Comparison of ENCODE assay signal across 8 cellular contexts in the genomic region with DNA sequence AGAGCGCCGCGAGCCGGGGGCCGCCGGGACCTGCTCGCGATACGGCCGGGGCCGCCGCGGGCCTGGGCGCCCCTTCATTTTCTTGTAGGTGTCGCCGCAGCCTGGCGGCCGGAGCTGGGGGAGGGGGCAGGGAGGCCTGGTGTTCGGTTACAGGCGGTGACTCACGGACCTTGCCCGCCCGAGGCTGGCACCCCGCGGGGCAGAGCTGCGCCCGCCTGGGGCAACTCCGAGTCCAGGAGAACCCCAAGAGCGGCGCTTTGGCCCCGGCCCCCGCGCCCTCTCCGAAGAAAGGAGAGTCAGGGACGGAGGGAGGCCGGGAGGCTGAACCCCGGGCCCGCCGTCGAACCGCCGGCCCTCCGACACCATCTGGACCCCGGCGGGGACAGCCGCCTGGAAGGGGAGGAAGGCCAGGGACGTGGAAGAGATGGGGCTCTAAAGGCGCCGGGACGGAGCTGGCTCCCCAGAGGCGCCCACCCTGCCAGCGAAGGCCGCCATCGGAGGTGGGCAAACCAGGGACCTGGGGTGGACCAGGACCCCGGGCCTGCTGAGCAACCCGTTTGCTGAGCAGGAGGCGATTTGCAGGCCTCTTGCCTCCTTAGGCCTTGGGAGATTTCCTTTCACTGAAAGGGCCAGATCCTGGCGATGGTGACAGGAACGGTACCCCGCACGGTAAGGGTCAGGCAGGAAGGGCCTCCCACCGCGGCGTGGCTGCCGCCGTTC. TPM values are rescaled to one million over a fixed set of nuclear protein-coding genes. Genes with fewer than 3 reads are reported as not detected.
A peak's percentile ranks its signal among the peaks of the same experiment; 100 is the strongest.
DNase-seq lines count a peak whose midpoint lies in the region; ATAC-seq and TF ChIP-seq lines count a peak whose summit lies in the region.

No MANE protein-coding gene starts in this region.

- TF ChIP-seq CTCF in astrocyte of the cerebellum (IDR thresholded peaks at IDR 0.05; ENCODE audit: low read depth, low read length, missing control alignments), result no peak
- TF ChIP-seq CTCF in psoas muscle (IDR thresholded peaks at IDR 0.05), result no peak

- peaks cover 54% of the 10 kb centered on the region for H3K4me1 ChIP-seq in psoas muscle

- POLR2A ChIA-PET in activated CD4-positive, alpha-beta memory T cell treated with anti-CD3 and anti-CD28 coated beads for 36 hours (lab: Charles Lee), result no interaction called here
- POLR2A ChIA-PET in activated CD4-positive, alpha-beta memory T cell treated with anti-CD3 and anti-CD28 coated beads, Interleukin-2, amount 10 ng/mL, durations not matched to agents 7 days and 5 days (lab: Charles Lee), result no interaction called here

- H3K9me3 ChIP-seq in psoas muscle, result no peaks in the 10 kb centered on the region

- intact Hi-C loops in activated CD4-positive, alpha-beta memory T cell treated with anti-CD3 and anti-CD28 coated beads for 36 hours (cut with micrococcal nuclease), result loop anchor here (5.0 kb wide), 2 partner anchors 83 to 432 kb away; no protein-coding TSS in a partner anchor
- intact Hi-C loops in psoas muscle (cut with DNase I), result loop anchor here (5.0 to 10.0 kb wide), 6 partner anchors 62 to 717 kb away; no protein-coding TSS in a partner anchor

- peaks cover 51% of the 10 kb centered on the region for H3K27me3 Mint-ChIP-seq in activated CD4-positive, alpha-beta memory T cell treated with anti-CD3 and anti-CD28 coated beads for 36 hours
- peaks cover 60% of the 10 kb centered on the region for H3K27me3 Mint-ChIP-seq in activated CD4-positive, alpha-beta memory T cell treated with anti-CD3 and anti-CD28 coated beads, Interleukin-2, amount 10 ng/mL, durations not matched to agents 7 days and 5 days

- 7 to 9% (median 8%) methylated on average over 42 to 66 of the region's 66 CpGs for WGBS in psoas muscle, 3 donors

- no peaks in the 10 kb centered on the region for H3K9me3 Mint-ChIP-seq in activated CD4-positive, alpha-beta memory T cell treated with anti-CD3 and anti-CD28 coated beads for 36 hours
- H3K9me3 Mint-ChIP-seq in activated CD4-positive, alpha-beta memory T cell treated with anti-CD3 and anti-CD28 coated beads, Interleukin-2, amount 10 ng/mL, durations not matched to agents 7 days and 5 days, result no peaks in the 10 kb centered on the region

- ATAC-seq in psoas muscle, result peak; percentile 82 to 88 (median 85)
- no peak for ATAC-seq in HG02981 (IDR thresholded peaks at IDR 0.05; ENCODE audit: unreplicated experiment)

- in situ Hi-C loops in astrocyte of the cerebellum (cut with HindIII; ENCODE audit: low sequenced_read_pairs), result loop anchor here (10.0 kb wide), 1 partner anchor 725 kb away; no protein-coding TSS in a partner anchor

- no peaks in the 10 kb centered on the region for H3K27me3 ChIP-seq in psoas muscle (ENCODE audit: insufficient read depth in 3 of 3, low read length in 2 of 3)

- H3K4me3 ChIP-seq in astrocyte of the cerebellum (ENCODE audit: low read depth, low read length) (peak overlapping the region; percentile 88), psoas muscle (peak overlapping the region; percentile 91)

- H3K4me1 Mint-ChIP-seq in activated CD4-positive, alpha-beta memory T cell treated with anti-CD3 and anti-CD28 coated beads for 36 hours (ENCODE audit: low read depth), result peaks cover 13% of the 10 kb centered on the region
- peaks cover 7% of the 10 kb centered on the region for H3K4me1 Mint-ChIP-seq in activated CD4-positive, alpha-beta memory T cell treated with anti-CD3 and anti-CD28 coated beads, Interleukin-2, amount 10 ng/mL, durations not matched to agents 7 days and 5 days

- CTCF ChIA-PET in activated CD4-positive, alpha-beta memory T cell treated with anti-CD3 and anti-CD28 coated beads for 36 hours (lab: Charles Lee), result interaction anchor here (0.7 to 1.4 kb wide), 3 partner anchors 10 to 1223 kb away, joined by 3 to 5 read pairs (median 4); no protein-coding TSS in a partner anchor
- CTCF ChIA-PET in activated CD4-positive, alpha-beta memory T cell treated with anti-CD3 and anti-CD28 coated beads, Interleukin-2, amount 10 ng/mL, durations not matched to agents 7 days and 5 days (lab: Charles Lee), result no interaction called here

- H3K36me3 Mint-ChIP-seq in activated CD4-positive, alpha-beta memory T cell treated with anti-CD3 and anti-CD28 coated beads for 36 hours, result no peaks in the 10 kb centered on the region
- H3K36me3 Mint-ChIP-seq in activated CD4-positive, alpha-beta memory T cell treated with anti-CD3 and anti-CD28 coated beads, Interleukin-2, amount 10 ng/mL, durations not matched to agents 7 days and 5 days (ENCODE audit: low read depth), result no peaks in the 10 kb centered on the region

- H3K4me3 Mint-ChIP-seq in activated CD4-positive, alpha-beta memory T cell treated with anti-CD3 and anti-CD28 coated beads for 36 hours, result no peak overlapping the region
- H3K4me3 Mint-ChIP-seq in activated CD4-positive, alpha-beta memory T cell treated with anti-CD3 and anti-CD28 coated beads, Interleukin-2, amount 10 ng/mL, durations not matched to agents 7 days and 5 days, result no peak overlapping the region

- no peaks in the 10 kb centered on the region for H3K36me3 ChIP-seq in psoas muscle (ENCODE audit: insufficient read depth in 1 of 2, low read depth in 1 of 2)

- H3K27ac Mint-ChIP-seq in activated CD4-positive, alpha-beta memory T cell treated with anti-CD3 and anti-CD28 coated beads for 36 hours, result no peak overlapping the region
- no peak overlapping the region for H3K27ac Mint-ChIP-seq in activated CD4-positive, alpha-beta memory T cell treated with anti-CD3 and anti-CD28 coated beads, Interleukin-2, amount 10 ng/mL, durations not matched to agents 7 days and 5 days

- DNase-seq in activated CD4-positive, alpha-beta memory T cell treated with anti-CD3 and anti-CD28 coated beads for 36 hours, result peak; percentile 43
- no peak for DNase-seq in activated CD4-positive, alpha-beta memory T cell treated with anti-CD3 and anti-CD28 coated beads, Interleukin-2, amount 10 ng/mL, durations not matched to agents 7 days and 5 days
- DNase-seq in NCI-H345 (lab: John Stamatoyannopoulos, UW), result peak; percentile 69
- no peak for DNase-seq in astrocyte of the cerebellum (ENCODE audit: low read depth)
- DNase-seq in hypothalamus (lab: John Stamatoyannopoulos, UW), result peak in 45 of 51 donors; percentile 21 to 85 (median 60)
- DNase-seq in psoas muscle, result peak; percentile 87 to 94
- no peak for DNase-seq in epidermal melanocyte (ENCODE audit: insufficient read length, low spot score)

- H3K27ac ChIP-seq in psoas muscle, result peak overlapping the region; percentile 98

RNA-seq across cellular contexts. Expression of gene NUAK1, which starts 0.8 kb away (rescaled TPM):
- under 1 TPM in 1 of 2 experiments, not detected in 1; 0.05 TPM for total RNA-seq in activated CD4-positive, alpha-beta memory T cell treated with anti-CD3 and anti-CD28 coated beads for 36 hours
- total RNA-seq in activated CD4-positive, alpha-beta memory T cell treated with anti-CD3 and anti-CD28 coated beads, Interleukin-2, amount 10 ng/mL, durations not matched to agents 7 days and 5 days, result not detected
- 100 to 1,000 TPM in 1 of 4 donors, 10 to 100 TPM in 3; 19.8 to 102 (median 35.6) TPM for total RNA-seq in psoas muscle
- polyA plus RNA-seq in psoas muscle, result 10 to 100 TPM in 2 of 3 donors, 1 to 10 TPM in 1; 7.0 to 21.8 (median 10.2) TPM

Comparison
In these comparisons a context has a peak if more than half of its experiments do, and no peak if none do; other contexts are left out.
1. DNase-seq: peak in activated CD4-positive, alpha-beta memory T cell treated with anti-CD3 and anti-CD28 coated beads for 36 hours (single experiment), NCI-H345 (single experiment), hypothalamus (45 of 51) and psoas muscle (2 of 2); none in activated CD4-positive, alpha-beta memory T cell treated with anti-CD3 and anti-CD28 coated beads, Interleukin-2, amount 10 ng/mL, durations not matched to agents 7 days and 5 days (single experiment), astrocyte of the cerebellum (single experiment) and epidermal melanocyte (single experiment).
2. RNA of gene NUAK1, which starts 0.8 kb away (total RNA-seq): 19.8 to 102 TPM in psoas muscle; 0.05 TPM in activated CD4-positive, alpha-beta memory T cell treated with anti-CD3 and anti-CD28 coated beads for 36 hours and not detected in activated CD4-positive, alpha-beta memory T cell treated with anti-CD3 and anti-CD28 coated beads, Interleukin-2, amount 10 ng/mL, durations not matched to agents 7 days and 5 days; every median in the first group is over 10 times any median in the second.